Comparison of ENCODE assay signal across 8 cellular contexts in the genomic region with DNA sequence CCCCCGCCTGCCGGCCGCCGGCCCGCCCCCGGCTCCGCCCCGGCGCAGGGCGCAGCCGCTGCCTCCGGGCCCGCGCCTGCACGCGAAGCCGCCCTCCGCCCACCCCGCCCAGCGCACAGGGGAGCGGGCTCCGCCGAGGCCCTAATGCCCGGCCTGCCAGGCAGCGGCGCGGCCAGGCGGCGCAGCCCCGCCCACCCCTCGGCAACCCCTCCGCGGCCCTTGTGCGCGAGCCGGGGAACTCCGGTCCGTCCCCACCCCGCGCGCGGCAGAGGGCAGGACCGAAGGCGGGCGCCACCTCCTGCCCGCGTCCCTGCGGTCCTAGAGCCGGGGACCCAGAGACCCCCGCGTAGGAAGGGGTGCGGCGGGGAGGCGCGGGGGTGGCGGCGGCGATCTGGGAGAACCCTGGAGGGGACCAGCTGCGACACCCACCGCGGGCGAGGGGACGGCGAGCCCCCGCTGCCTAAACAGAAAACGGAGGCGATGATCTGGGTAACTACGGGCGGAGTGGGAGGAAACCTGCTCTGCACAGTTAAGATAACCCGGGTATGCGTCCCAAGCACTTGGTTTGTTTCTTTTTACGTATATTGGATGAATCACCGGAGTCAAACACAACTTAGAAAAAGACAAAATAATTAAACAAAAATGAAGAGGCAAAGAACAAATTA. TPM values are rescaled to one million over a fixed set of nuclear protein-coding genes. Genes with fewer than 3 reads are reported as not detected.
DNase-seq lines count a peak whose midpoint lies in the region; ATAC-seq lines count a peak whose summit lies in the region.

No MANE protein-coding gene starts in this region.

- peak overlapping the region; percentile 82 to 96 (median 90) for H3K4me3 Mint-ChIP-seq in CD4-positive, alpha-beta memory T cell
- H3K4me3 Mint-ChIP-seq in memory B cell: peak overlapping the region; percentile 94

- H3K4me1 ChIP-seq in CD4-positive, alpha-beta memory T cell (ENCODE audit: insufficient read depth, low read length): peaks cover 37% of the 10 kb centered on the region

- intact Hi-C loops in CD4-positive, alpha-beta memory T cell (cut with micrococcal nuclease): loop anchor here (1.0 to 5.0 kb wide), 8 partner anchors 25 to 965 kb away; a partner anchor contains a TSS

- H3K36me3 ChIP-seq in CD4-positive, alpha-beta memory T cell (ENCODE audit: insufficient read depth, low read length): no peaks in the 10 kb centered on the region

- no peaks in the 10 kb centered on the region for H3K27me3 Mint-ChIP-seq in CD4-positive, alpha-beta memory T cell
- no peaks in the 10 kb centered on the region for H3K27me3 Mint-ChIP-seq in memory B cell

- peak overlapping the region; percentile 15 to 63 for H3K4me3 ChIP-seq in CD4-positive, alpha-beta memory T cell (ENCODE audit: low read length in 2 of 2)

- H3K9me3 Mint-ChIP-seq in CD4-positive, alpha-beta memory T cell: no peaks in the 10 kb centered on the region
- no peaks in the 10 kb centered on the region for H3K9me3 Mint-ChIP-seq in memory B cell

- peaks cover 31 to 46% (median 39%) of the 10 kb centered on the region in 4 donors for H3K4me1 Mint-ChIP-seq in CD4-positive, alpha-beta memory T cell
- H3K4me1 Mint-ChIP-seq in memory B cell: peaks cover 44% of the 10 kb centered on the region

- H3K27ac ChIP-seq in CD4-positive, alpha-beta memory T cell (ENCODE audit: low read depth, low read length): peak overlapping the region; percentile 95

- ATAC-seq in GM19372 (IDR thresholded peaks at IDR 0.05; ENCODE audit: low read depth, unreplicated experiment): peak; percentile 77
- peak; percentile 65 for ATAC-seq in HG03520 (IDR thresholded peaks at IDR 0.05; ENCODE audit: unreplicated experiment)
- peak; percentile 82 for ATAC-seq in memory B cell (ENCODE audit: low read depth)

- peak overlapping the region; percentile 84 to 99 (median 96) for H3K27ac Mint-ChIP-seq in CD4-positive, alpha-beta memory T cell
- peak overlapping the region; percentile 96 for H3K27ac Mint-ChIP-seq in memory B cell

- POLR2A ChIA-PET in CD4-positive, alpha-beta memory T cell (lab: Charles Lee; ENCODE audit: partially characterized antibody): interaction anchor here (0.7 to 1.7 kb wide), 6 partner anchors 41 to 1487 kb away, joined by 3 to 9 read pairs (median 4); a partner anchor contains a TSS

- CTCF ChIA-PET in CD4-positive, alpha-beta memory T cell (lab: Charles Lee; ENCODE audit: partially characterized antibody): interaction anchor here (0.8 to 1.2 kb wide), 2 partner anchors 26 to 659 kb away, joined by 3 read pairs; no protein-coding TSS in a partner anchor

- H3K27me3 ChIP-seq in CD4-positive, alpha-beta memory T cell (ENCODE audit: insufficient read depth, low read length): no peaks in the 10 kb centered on the region

- no peaks in the 10 kb centered on the region for H3K9me3 ChIP-seq in CD4-positive, alpha-beta memory T cell (ENCODE audit: control insufficient read depth in 1 of 2, low read length in 2 of 2)

- DNase-seq in CD4-positive, alpha-beta memory T cell: peak; percentile 92 to 94 (median 93)
- peak; percentile 20 for DNase-seq in NK-92 (lab: John Stamatoyannopoulos, UW; ENCODE audit: unreplicated experiment)
- DNase-seq in activated CD8-positive, alpha-beta memory T cell treated with anti-CD3 and anti-CD28 coated beads for 24 hours: peak; percentile 95
- DNase-seq in effector CD4-positive, alpha-beta T cell: peak; percentile 88
- DNase-seq in memory B cell (ENCODE audit: low spot score in 2 of 2): peak; percentile 90 to 93
- DNase-seq in stimulated activated CD8-positive, alpha-beta memory T cell treated with anti-CD3 and anti-CD28 coated beads, Interleukin-12 subunit alpha, Interleukin-12 subunit beta, amount 100 ng/mL, for 1 hour (ENCODE audit: low read depth): peak; percentile 83

- peaks cover 0 to 6% of the 10 kb centered on the region in 2 donors for H3K36me3 Mint-ChIP-seq in CD4-positive, alpha-beta memory T cell
- H3K36me3 Mint-ChIP-seq in memory B cell: no peaks in the 10 kb centered on the region

RNA-seq across cellular contexts. Expression of a gene that starts 0.4 kb away (rescaled TPM):
- total RNA-seq in CD4-positive, alpha-beta memory T cell: 10 to 100 TPM; 24.0 to 26.0 TPM
- polyA plus RNA-seq in CD4-positive, alpha-beta memory T cell: 10 to 100 TPM; 16.1 to 16.4 TPM

Comparison
In these comparisons a context has a peak if more than half of its experiments do, and no peak if none do; other contexts are left out.
1. Peak in every context shown above with its lines: DNase-seq, ATAC-seq, H3K4me3 ChIP-seq and H3K27ac ChIP-seq.
2. DNase-seq: peak in every context shown above with its lines; median percentile 95 in activated CD8-positive, alpha-beta memory T cell treated with anti-CD3 and anti-CD28 coated beads for 24 hours; 93 in CD4-positive, alpha-beta memory T cell; 92 in memory B cell; 88 in effector CD4-positive, alpha-beta T cell; 83 in stimulated activated CD8-positive, alpha-beta memory T cell treated with anti-CD3 and anti-CD28 coated beads, Interleukin-12 subunit alpha, Interleukin-12 subunit beta, amount 100 ng/mL, for 1 hour; 20 in NK-92.